In the genomic region with DNA sequence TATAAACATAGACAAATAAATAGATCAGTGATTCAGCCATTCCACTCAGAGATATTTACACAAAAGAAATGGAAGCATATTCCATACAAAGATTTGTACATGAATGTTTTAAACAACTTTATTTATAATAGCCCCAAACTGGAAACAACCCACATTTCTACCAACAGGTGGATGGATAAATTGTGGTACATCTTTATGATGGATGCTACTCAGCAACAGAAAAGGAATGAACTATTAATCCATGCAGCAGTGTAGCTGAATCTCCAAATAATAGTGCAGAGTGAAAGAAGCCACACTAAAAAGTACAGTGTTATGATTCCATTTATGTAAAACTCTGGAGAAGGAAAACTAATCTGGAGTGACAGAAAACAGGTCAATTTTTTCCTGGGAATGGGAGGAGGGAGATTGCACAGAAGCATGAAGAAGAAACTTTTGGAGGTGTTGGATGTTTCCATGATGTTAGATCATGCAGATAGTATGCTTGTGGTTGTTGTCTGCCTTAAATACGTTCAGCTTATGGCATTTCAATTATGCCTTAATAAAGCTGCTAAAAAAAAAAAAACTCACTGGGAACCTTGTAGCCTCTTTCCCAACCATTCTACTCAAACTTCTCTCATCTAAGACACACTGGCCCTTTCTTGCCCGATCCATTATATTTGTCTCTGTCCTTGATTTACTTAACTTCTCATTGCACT, we compare ENCODE assay signal across 22 cellular contexts.
"Had no signal": no experiment of that assay in that cellular context is flagged by ENCODE, and none has a peak within 500 bp of the region (broad histone marks: within the 10 kb centered on the region; RNA-seq: fewer than 3 reads in every experiment).

No MANE protein-coding gene starts in this region.

- H3K27me3 ChIP-seq: ascending aorta, hepatocyte, neutrophil, ovary, right lobe of liver, stomach, suprapubic skin, tibial nerve had no signal

- H3K9me3 Mint-ChIP-seq: natural killer cell treated with Interleukin-12 subunit alpha and Interleukin-12 subunit beta and Interleukin-15 and Interleukin-18, amount 100 ng/mL, for 72 hours had no signal

- H3K9me3 ChIP-seq: neutrophil, ovary, right lobe of liver, suprapubic skin had no signal

- H3K4me3 ChIP-seq: ascending aorta, hepatocyte, ovary, right lobe of liver, stomach, suprapubic skin, tibial nerve had no signal

- H3K4me3 Mint-ChIP-seq: activated CD8-positive, alpha-beta T cell treated with anti-CD3 and anti-CD28 coated beads, Interleukin-2, amount 10 ng/mL, durations not matched to agents 7 days and 5 days; activated T-helper 1 cell treated with anti-CD3 and anti-CD28 coated beads, Interleukin-12 subunit alpha, Interleukin-12 subunit beta, Interleukin-2, Interleukin-4 antibody, amounts not matched to agents 30 ng/mL and 10 ng/mL and 1 ng/mL, durations not matched to agents 14 hours and 24 hours and 36 hours; natural killer cell treated with Interleukin-12 subunit alpha and Interleukin-12 subunit beta and Interleukin-15 and Interleukin-18, amount 100 ng/mL, for 72 hours; stimulated activated memory B cell treated with anti-CD40 and anti-IgM and Interleukin-4, amounts not matched to agents 10 μg/mL and 1 μg/mL and 100 μg/mL, for 72 hours had no signal

- H3K27ac ChIP-seq: ascending aorta, hepatocyte, neutrophil, ovary, right lobe of liver, stomach, suprapubic skin, tibial nerve had no signal

- H3K36me3 Mint-ChIP-seq: natural killer cell treated with Interleukin-12 subunit alpha and Interleukin-12 subunit beta and Interleukin-15 and Interleukin-18, amount 100 ng/mL, for 72 hours had no signal

- H3K4me2 ChIP-seq: hepatocyte had no signal

- H3K79me2 ChIP-seq: hepatocyte had no signal

- H3K36me3 ChIP-seq: ascending aorta, neutrophil, ovary, right lobe of liver, stomach, suprapubic skin, tibial nerve had no signal

- DNase-seq: activated CD4-positive, alpha-beta T cell treated with anti-CD3 and anti-CD28 coated beads for 1 hour; activated CD4-positive, alpha-beta T cell treated with anti-CD3 and anti-CD28 coated beads, Interleukin-2, amount 50 U/mL, for 1 hour; activated CD8-positive, alpha-beta T cell treated with anti-CD3 and anti-CD28 coated beads, Interleukin-2, amount 10 ng/mL, durations not matched to agents 7 days and 5 days; activated gamma-delta T cell; activated naive CD4-positive, alpha-beta T cell treated with anti-CD3 and anti-CD28 coated beads, Interleukin-2, amount 50 U/mL, for 16 hours; central memory CD4-positive, alpha-beta T cell; effector memory CD4-positive, alpha-beta T cell; glutamatergic neuron; ovary; right lobe of liver; small intestine; stimulated activated CD4-positive, alpha-beta T cell treated with anti-CD3 and anti-CD28 coated beads, Interleukin-15, amount 100 ng/mL, for 24 hours; stomach; T-helper 9 cell had no signal

- H3K27ac Mint-ChIP-seq: activated CD8-positive, alpha-beta T cell treated with anti-CD3 and anti-CD28 coated beads, Interleukin-2, amount 10 ng/mL, durations not matched to agents 7 days and 5 days; activated T-helper 1 cell treated with anti-CD3 and anti-CD28 coated beads, Interleukin-12 subunit alpha, Interleukin-12 subunit beta, Interleukin-2, Interleukin-4 antibody, amounts not matched to agents 30 ng/mL and 10 ng/mL and 1 ng/mL, durations not matched to agents 14 hours and 24 hours and 36 hours; natural killer cell treated with Interleukin-12 subunit alpha and Interleukin-12 subunit beta and Interleukin-15 and Interleukin-18, amount 100 ng/mL, for 72 hours; stimulated activated memory B cell treated with anti-CD40 and anti-IgM and Interleukin-4, amounts not matched to agents 10 μg/mL and 1 μg/mL and 100 μg/mL, for 72 hours had no signal

- H2AFZ ChIP-seq: hepatocyte had no signal

- H3K4me1 ChIP-seq: ascending aorta, right lobe of liver, stomach, tibial nerve had no signal
